In the genomic region with DNA sequence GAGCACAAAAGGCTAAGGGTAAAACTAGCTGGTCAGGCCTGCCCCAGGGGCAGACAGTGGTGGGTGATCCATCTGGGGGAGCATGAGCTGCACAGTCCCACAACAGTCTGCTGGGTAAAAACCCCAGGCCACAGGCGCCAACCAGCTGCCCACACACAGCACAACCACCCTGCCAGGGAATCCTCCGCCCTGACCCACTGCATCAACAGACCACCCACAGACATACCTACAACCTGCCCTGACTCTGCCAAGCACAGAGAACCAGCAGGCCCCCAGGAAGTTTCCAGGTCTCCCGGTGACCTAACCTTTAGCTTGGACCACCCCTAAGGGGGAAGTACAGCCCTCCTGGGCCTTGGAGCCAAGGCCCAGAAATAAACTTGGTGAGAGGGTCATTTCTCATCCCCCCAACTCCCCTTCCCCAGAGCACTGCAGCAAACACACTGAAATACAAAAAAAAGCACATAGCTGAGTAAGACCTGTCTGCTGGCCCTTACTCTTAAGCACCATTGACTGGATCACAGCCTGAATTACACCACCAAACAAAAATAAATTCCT, we compare ENCODE assay signal across 11 cellular contexts.
"Had no signal": no experiment of that assay in that cellular context is flagged by ENCODE, and none has a peak within 500 bp of the region (broad histone marks: within the 10 kb centered on the region; RNA-seq: fewer than 3 reads in every experiment).

No MANE protein-coding gene starts in this region.

- H3K4me1 ChIP-seq: gastrocnemius medialis, heart left ventricle, neural progenitor cell, pancreas, thyroid gland had no signal

- H3K27ac ChIP-seq: gastrocnemius medialis, heart left ventricle, neural progenitor cell, pancreas, thyroid gland had no signal

- H3K36me3 Mint-ChIP-seq: activated CD4-positive, alpha-beta memory T cell treated with anti-CD3 and anti-CD28 coated beads for 36 hours; neural progenitor cell had no signal

- H3K36me3 ChIP-seq: gastrocnemius medialis, heart left ventricle, neural progenitor cell, pancreas, thyroid gland had no signal

- H3K4me2 ChIP-seq: neural progenitor cell had no signal

- H3K27ac Mint-ChIP-seq: activated CD4-positive, alpha-beta memory T cell treated with anti-CD3 and anti-CD28 coated beads for 36 hours; effector memory CD8-positive, alpha-beta T cell; neural progenitor cell had no signal

- H3K4me3 Mint-ChIP-seq: activated CD4-positive, alpha-beta memory T cell treated with anti-CD3 and anti-CD28 coated beads for 36 hours; effector memory CD8-positive, alpha-beta T cell; neural progenitor cell had no signal

- H3K27me3 Mint-ChIP-seq: activated CD4-positive, alpha-beta memory T cell treated with anti-CD3 and anti-CD28 coated beads for 36 hours; effector memory CD8-positive, alpha-beta T cell had no signal

- H3K9me3 ChIP-seq: gastrocnemius medialis, pancreas, thyroid gland had no signal

- DNase-seq: activated CD4-positive, alpha-beta memory T cell treated with anti-CD3 and anti-CD28 coated beads for 36 hours; activated CD4-positive, CD25-positive, alpha-beta regulatory T cell treated with anti-CD3 and anti-CD28 coated beads, Interleukin-2, amount 50 U/mL, for 72 hours; activated T-cell treated with anti-CD3 and anti-CD28 coated beads, Interleukin-2, amount 50 U/mL, for 48 hours; dermis blood vessel endothelial cell; effector memory CD8-positive, alpha-beta T cell; gastrocnemius medialis; heart left ventricle; pancreas; stimulated activated CD4-positive, alpha-beta T cell treated with anti-CD3 and anti-CD28 coated beads, Interleukin-1b, Interleukin-23, amount 100 ng/mL, for 48 hours; thyroid gland had no signal

- H3K9me3 Mint-ChIP-seq: activated CD4-positive, alpha-beta memory T cell treated with anti-CD3 and anti-CD28 coated beads for 36 hours; neural progenitor cell had no signal

- H3K4me1 Mint-ChIP-seq: neural progenitor cell had no signal

- H3K27me3 ChIP-seq: gastrocnemius medialis, neural progenitor cell, pancreas, thyroid gland had no signal

- H2AFZ ChIP-seq: neural progenitor cell had no signal

- ATAC-seq: effector memory CD8-positive, alpha-beta T cell; gastrocnemius medialis; pancreas had no signal

- H3K4me3 ChIP-seq: gastrocnemius medialis, heart left ventricle, neural progenitor cell, pancreas, thyroid gland had no signal
